1 cellular context compared by ENCODE assay signal in genomic region chr3:194078046-194078445, GRCh38.
A peak's percentile ranks its signal among the peaks of the same experiment; 100 is the strongest.
TF ChIP-seq lines count a peak whose summit lies in the region.

No MANE protein-coding gene starts in this region.

TF ChIP-seq in HepG2, 621 proteins besides CTCF, POLR2A, EP300 and RAD21 (continued from another document):
- TF ChIP-seq ZNF317 (CRISPR knock-in tag; IDR thresholded peaks at IDR 0.05) (no peak), KDM1A (CRISPR knock-in tag; IDR thresholded peaks at IDR 0.05) (no peak), SIN3B (IDR thresholded peaks at IDR 0.05; ENCODE audit: low read length) (no peak), ZBTB33 (CRISPR knock-in tag; IDR thresholded peaks at IDR 0.05) (no peak), IRF2 (CRISPR knock-in tag; IDR thresholded peaks at IDR 0.05) (no peak), ZHX2 (IDR thresholded peaks at IDR 0.05; ENCODE audit: low read depth) (no peak), ZHX2 (CRISPR knock-in tag; IDR thresholded peaks at IDR 0.05; ENCODE audit: borderline replicate concordance) (no peak), SMC3 (IDR thresholded peaks at IDR 0.05; ENCODE audit: low read length) (no peak), GATAD2A (CRISPR knock-in tag; IDR thresholded peaks at IDR 0.05) (0 out of 2 replicates have a peak, but pooled peaks have one; percentile 24), CAMTA2 (CRISPR knock-in tag; IDR thresholded peaks at IDR 0.05; ENCODE audit: borderline replicate concordance) (no peak), ZNF414 (CRISPR knock-in tag; IDR thresholded peaks at IDR 0.05) (no peak), CHD2 (IDR thresholded peaks at IDR 0.05; ENCODE audit: low read depth, low read length) (no peak), PATZ1 (CRISPR knock-in tag; IDR thresholded peaks at IDR 0.05) (no peak), ZNF282 (IDR thresholded peaks at IDR 0.05; ENCODE audit: partially characterized antibody) (no peak), TFDP2 (CRISPR knock-in tag; IDR thresholded peaks at IDR 0.05) (no peak), ZNF503 (CRISPR knock-in tag; IDR thresholded peaks at IDR 0.05) (no peak), IRF9 (CRISPR knock-in tag; IDR thresholded peaks at IDR 0.05; ENCODE audit: borderline replicate concordance) (no peak), ZNF605 (CRISPR knock-in tag; IDR thresholded peaks at IDR 0.05) (no peak), REST (IDR thresholded peaks at IDR 0.05; ENCODE audit: borderline replicate concordance in 1 of 2, low read depth in 1 of 2, low read length in 2 of 2) (no peak), TBL1XR1 (IDR thresholded peaks at IDR 0.05; ENCODE audit: borderline replicate concordance, low read length, partially characterized antibody) (no peak), MBNL3 (CRISPR knock-in tag; conservative IDR thresholded peaks at IDR 0.05) (no peak)
